In genomic region chr14:31228533-31228932, GRCh38 we compare ENCODE assay signal across 1 cellular context.
A peak's percentile ranks its signal among the peaks of the same experiment; 100 is the strongest.
TF ChIP-seq lines count a peak whose summit lies in the region.

No MANE protein-coding gene starts in this region.

TF ChIP-seq in HepG2, 621 proteins besides CTCF, POLR2A, EP300 and RAD21 (continued from another document and continues in another):
- no peak for TF ChIP-seq GRHL1 (CRISPR knock-in tag; conservative IDR thresholded peaks at IDR 0.05)
- 0 out of 2 replicates have a peak, but pooled peaks have one; percentile 4 for TF ChIP-seq ZBTB8A (CRISPR knock-in tag; IDR thresholded peaks at IDR 0.05; ENCODE audit: borderline replicate concordance, low read depth)
- TF ChIP-seq SMAD3 (CRISPR knock-in tag; IDR thresholded peaks at IDR 0.05): no peak
- TF ChIP-seq FOXJ3 (CRISPR knock-in tag; IDR thresholded peaks at IDR 0.05; ENCODE audit: borderline replicate concordance): no peak
- no peak for TF ChIP-seq MTA3 (CRISPR knock-in tag; IDR thresholded peaks at IDR 0.05)
- TF ChIP-seq ZNF878 (CRISPR knock-in tag; IDR thresholded peaks at IDR 0.05): no peak
- TF ChIP-seq ARID4A (CRISPR knock-in tag; IDR thresholded peaks at IDR 0.05; ENCODE audit: borderline replicate concordance): no peak
- peak; percentile 48; the same call in 1 of the 2 replicates for TF ChIP-seq E2F1 (CRISPR knock-in tag; IDR thresholded peaks at IDR 0.05)
- TF ChIP-seq ZMYM2 (CRISPR knock-in tag; IDR thresholded peaks at IDR 0.05): no peak
- 0 out of 2 replicates have a peak, but pooled peaks have one; percentile 36 for TF ChIP-seq ZFP82 (CRISPR knock-in tag; IDR thresholded peaks at IDR 0.05; ENCODE audit: borderline replicate concordance)
- no peak for TF ChIP-seq RFXAP (CRISPR knock-in tag; IDR thresholded peaks at IDR 0.05; ENCODE audit: borderline replicate concordance)
- no peak for TF ChIP-seq RARA (CRISPR knock-in tag; IDR thresholded peaks at IDR 0.05)
- no peak for TF ChIP-seq STAT5B (CRISPR knock-in tag; IDR thresholded peaks at IDR 0.05)
- TF ChIP-seq FOXM1 (CRISPR knock-in tag; IDR thresholded peaks at IDR 0.05): no peak
- no peak for TF ChIP-seq NR2F2 (IDR thresholded peaks at IDR 0.05; ENCODE audit: borderline replicate concordance, low read depth)
- no peak for TF ChIP-seq TAF15 (IDR thresholded peaks at IDR 0.05; ENCODE audit: low read depth, low read length, poor library complexity, severe bottlenecking)
- peak; percentile 69; the same call in 1 of the 2 replicates for TF ChIP-seq CEBPB (IDR thresholded peaks at IDR 0.05; ENCODE audit: borderline replicate concordance, low read depth, low read length)
- no peak for TF ChIP-seq KAT7 (CRISPR knock-in tag; IDR thresholded peaks at IDR 0.05; ENCODE audit: borderline replicate concordance)
- TF ChIP-seq DDIT3 (CRISPR knock-in tag; IDR thresholded peaks at IDR 0.05): no peak
- no peak for TF ChIP-seq MXD3 (CRISPR knock-in tag; IDR thresholded peaks at IDR 0.05)
- TF ChIP-seq NFE2L2 (IDR thresholded peaks at IDR 0.05; ENCODE audit: low read length): no peak
- TF ChIP-seq KIAA2018 (CRISPR knock-in tag; IDR thresholded peaks at IDR 0.05; ENCODE audit: borderline replicate concordance): no peak
- TF ChIP-seq ZNF772 (CRISPR knock-in tag; IDR thresholded peaks at IDR 0.05): no peak
- 0 out of 2 replicates have a peak, but pooled peaks have one; percentile 54 for TF ChIP-seq YEATS4 (CRISPR knock-in tag; IDR thresholded peaks at IDR 0.05; ENCODE audit: borderline replicate concordance)
- no peak for TF ChIP-seq MBD4 (IDR thresholded peaks at IDR 0.05; ENCODE audit: borderline replicate concordance, low read length)
- TF ChIP-seq ZNF503 (CRISPR knock-in tag; IDR thresholded peaks at IDR 0.05): 0 out of 2 replicates have a peak, but pooled peaks have one; percentile 25
- TF ChIP-seq ZNF160 (CRISPR knock-in tag; IDR thresholded peaks at IDR 0.05): no peak
- no peak for TF ChIP-seq TMF1 (CRISPR knock-in tag; IDR thresholded peaks at IDR 0.05; ENCODE audit: low read depth)
- TF ChIP-seq KLF15 (CRISPR knock-in tag; IDR thresholded peaks at IDR 0.05; ENCODE audit: borderline replicate concordance): no peak
- no peak for TF ChIP-seq ZNF770 (CRISPR knock-in tag; IDR thresholded peaks at IDR 0.05)
- 0 out of 2 replicates have a peak, but pooled peaks have one; percentile 49 for TF ChIP-seq ISX (CRISPR knock-in tag; conservative IDR thresholded peaks at IDR 0.05)
- TF ChIP-seq USF2 (IDR thresholded peaks at IDR 0.05; ENCODE audit: low read depth, low read length): no peak
- TF ChIP-seq USF2 (CRISPR knock-in tag; IDR thresholded peaks at IDR 0.05; ENCODE audit: borderline replicate concordance): no peak
- TF ChIP-seq ARNTL (CRISPR knock-in tag; IDR thresholded peaks at IDR 0.05): no peak
